ENCODE assay signal across 21 cellular contexts in genomic region chr2:75142081-75142480, GRCh38. TPM values are rescaled to one million over a fixed set of nuclear protein-coding genes. Genes with fewer than 3 reads are reported as not detected.
DNase-seq lines count a peak whose midpoint lies in the region; ATAC-seq and TF ChIP-seq lines count a peak whose summit lies in the region.
"Had no signal": no experiment of that assay in that cellular context is flagged by ENCODE, and none has a peak within 500 bp of the region (broad histone marks: within the 10 kb centered on the region; RNA-seq: fewer than 3 reads in every experiment).

No MANE protein-coding gene starts in this region.

- H3K27ac ChIP-seq in left ventricle myocardium inferior (replicated peaks) (no peak overlapping the region), left lung (no peak overlapping the region), aorta (ENCODE audit: low read depth in 1 of 2, low read length in 2 of 2) (peak overlapping the region; percentile 33 to 48)
- H3K27ac ChIP-seq: right lobe of liver, WERI-Rb-1 had no signal

- H3K4me3 ChIP-seq in left ventricle myocardium inferior = no peak overlapping the region
- no peak overlapping the region for H3K4me3 ChIP-seq in astrocyte of the spinal cord (ENCODE audit: low read depth, low read length)
- no peak overlapping the region for H3K4me3 ChIP-seq in left lung
- no peak overlapping the region for H3K4me3 ChIP-seq in aorta (ENCODE audit: low read length in 2 of 2)
- H3K4me3 ChIP-seq: right lobe of liver had no signal

- no peaks in the 10 kb centered on the region for H3K9me3 ChIP-seq in left ventricle myocardium inferior (replicated peaks)
- H3K9me3 ChIP-seq in left lung = no peaks in the 10 kb centered on the region
- no peaks in the 10 kb centered on the region for H3K9me3 ChIP-seq in aorta (ENCODE audit: control insufficient read depth, low read length)
- H3K9me3 ChIP-seq: right lobe of liver had no signal

- TF ChIP-seq CTCF in left ventricle myocardium inferior (IDR thresholded peaks at IDR 0.05; ENCODE audit: borderline replicate concordance) (no peak), astrocyte of the spinal cord (IDR thresholded peaks at IDR 0.05; ENCODE audit: low read depth, low read length) (no peak), left lung (IDR thresholded peaks at IDR 0.05) (no peak)

- WGBS in aorta, 2 donors = 28 to 30% methylated on average over 3 of the region's 3 CpGs

- peak; percentile 65 for ATAC-seq in Right ventricle myocardium superior (ENCODE audit: poor library complexity)
- ATAC-seq in left lung = peak; percentile 84
- ATAC-seq in aorta (ENCODE audit: low FRiP score) = peak; percentile 84
- ATAC-seq in HG02678 (IDR thresholded peaks at IDR 0.05; ENCODE audit: unreplicated experiment) = no peak
- ATAC-seq: right lobe of liver had no signal

- H3K4me1 ChIP-seq in left ventricle myocardium inferior = no peaks in the 10 kb centered on the region
- no peaks in the 10 kb centered on the region for H3K4me1 ChIP-seq in left lung
- peaks cover 0 to 5% of the 10 kb centered on the region in 2 donors for H3K4me1 ChIP-seq in aorta (ENCODE audit: control insufficient read depth in 1 of 2, insufficient read depth in 2 of 2, low read length in 2 of 2)
- H3K4me1 ChIP-seq: right lobe of liver had no signal

- intact Hi-C loops in Right ventricle myocardium superior (cut with DNase I) = no loop called here
- intact Hi-C loops in left ventricle myocardium inferior (cut with micrococcal nuclease) = no loop called here
- intact Hi-C loops in left lung (cut with DNase I) = no loop called here
- intact Hi-C loops in aorta (cut with DNase I) = no loop called here

- H3K27me3 ChIP-seq in left ventricle myocardium inferior (ENCODE audit: low read depth) (no peaks in the 10 kb centered on the region), left lung (no peaks in the 10 kb centered on the region), aorta (ENCODE audit: control insufficient read depth in 1 of 2, insufficient read depth in 2 of 2, low read length in 1 of 2) (no peaks in the 10 kb centered on the region)
- H3K27me3 ChIP-seq: right lobe of liver had no signal

- H3K36me3 ChIP-seq in left ventricle myocardium inferior = no peaks in the 10 kb centered on the region
- H3K36me3 ChIP-seq in left lung = no peaks in the 10 kb centered on the region
- no peaks in the 10 kb centered on the region for H3K36me3 ChIP-seq in aorta (ENCODE audit: control insufficient read depth in 1 of 2, insufficient read depth in 2 of 2, low read length in 1 of 2)
- H3K36me3 ChIP-seq: right lobe of liver, WERI-Rb-1 had no signal

- DNase-seq in Right ventricle myocardium superior = no peak
- no peak for DNase-seq in left ventricle myocardium inferior
- peak; percentile 42 for DNase-seq in astrocyte of the spinal cord (ENCODE audit: low read depth, low spot score)
- no peak for DNase-seq in left lung
- no peak for DNase-seq in aorta
- DNase-seq in occipital lobe (lab: John Stamatoyannopoulos, UW) = no peak
- DNase-seq in NCI-H524 (lab: John Stamatoyannopoulos, UW) = no peak
- DNase-seq: activated CD4-positive, alpha-beta memory T cell treated with anti-CD3 and anti-CD28 coated beads for 36 hours; activated naive CD4-positive, alpha-beta T cell treated with anti-CD3 and anti-CD28 coated beads, Interleukin-2, amount 10 ng/mL, durations not matched to agents 7 days and 5 days; C1 segment of cervical spinal cord; head of caudate nucleus; Karpas-422; NCI-H774; OCI-M1; right lobe of liver; SIG-M5; stimulated activated CD4-positive, alpha-beta T cell treated with anti-CD3 and anti-CD28 coated beads, Interleukin-2, amount 100 ng/mL, for 24 hours; WERI-Rb-1 had no signal

- in situ Hi-C loops in astrocyte of the spinal cord (cut with HindIII; ENCODE audit: low sequenced_read_pairs) = no loop called here

RNA-seq across cellular contexts. Expression of gene TACR1, which starts 57.2 kb away (rescaled TPM):
- total RNA-seq in Right ventricle myocardium superior (0.11 TPM), left ventricle myocardium inferior (0.22 TPM), left lung (under 1 TPM; 0.09 to 0.37 TPM), aorta (1 to 10 TPM; 3.4 to 9.8 TPM), occipital lobe (0.47 TPM)
- polyA plus RNA-seq in aorta = under 1 TPM in 1 of 2 donors, not detected in 1; 0.08 TPM
- total RNA-seq: activated CD4-positive, alpha-beta memory T cell treated with anti-CD3 and anti-CD28 coated beads for 36 hours; endothelial cell of umbilical vein; osteocyte; right lobe of liver had no signal
- polyA plus RNA-seq: endothelial cell of umbilical vein had no signal

Comparison
In these comparisons a context has a peak if more than half of its experiments do, and no peak if none do; other contexts are left out.
1. H3K27ac ChIP-seq: peak in aorta (2 of 2); none in left ventricle myocardium inferior (single experiment) and left lung (0 of 2).